9 cellular contexts compared by ENCODE assay signal in the genomic region with DNA sequence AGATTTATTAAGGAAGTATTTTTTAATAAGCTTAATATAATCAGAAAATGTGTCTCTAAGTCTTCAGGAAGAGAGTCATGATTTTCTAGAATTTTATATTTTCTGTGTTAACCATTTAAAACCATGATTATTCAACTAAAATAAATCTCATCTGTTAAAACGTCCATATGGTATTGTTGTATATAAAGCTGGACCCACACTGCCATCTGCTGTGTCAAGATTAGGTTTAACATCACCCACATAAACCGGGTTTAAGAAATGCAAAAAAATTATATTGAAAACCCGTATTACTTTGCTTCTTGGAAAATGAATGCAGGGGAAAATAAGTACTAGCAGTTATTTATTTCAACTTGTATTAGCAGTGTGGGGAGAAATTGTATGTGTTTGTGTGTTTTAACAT. TPM values are rescaled to one million over a fixed set of nuclear protein-coding genes. Genes with fewer than 3 reads are reported as not detected.
DNase-seq lines count a peak whose midpoint lies in the region; ATAC-seq and TF ChIP-seq lines count a peak whose summit lies in the region.
"Had no signal": no experiment of that assay in that cellular context is flagged by ENCODE, and none has a peak within 500 bp of the region (broad histone marks: within the 10 kb centered on the region; RNA-seq: fewer than 3 reads in every experiment).

No MANE protein-coding gene starts in this region.

- H3K27ac Mint-ChIP-seq in type B pancreatic cell = no peak overlapping the region

- peaks cover 45% of the 10 kb centered on the region for H3K27me3 Mint-ChIP-seq in type B pancreatic cell

- DNase-seq in NCI-H510A treated with DMSO at 0.1 percent for 48 hours (lab: John Stamatoyannopoulos, UW) (peak; percentile 2), NCI-H510A (lab: John Stamatoyannopoulos, UW) (no peak), NCI-H748 treated with DMSO at 0.1 percent for 48 hours (lab: John Stamatoyannopoulos, UW) (peak; percentile 19), cerebellar cortex (ENCODE audit: low spot score) (peak; percentile 6), type B pancreatic cell (ENCODE audit: extremely low spot score, unreplicated experiment) (no peak), occipital lobe (lab: John Stamatoyannopoulos, UW) (no peak), NCI-H1436 (lab: John Stamatoyannopoulos, UW) (no peak)
- DNase-seq: NCI-H2081 had no signal

- H3K36me3 Mint-ChIP-seq in type B pancreatic cell = no peaks in the 10 kb centered on the region

- H3K4me1 Mint-ChIP-seq in type B pancreatic cell (ENCODE audit: unreplicated experiment) = no peaks in the 10 kb centered on the region

- no peak overlapping the region for H3K4me3 Mint-ChIP-seq in type B pancreatic cell

- H3K9me3 Mint-ChIP-seq in type B pancreatic cell = no peaks in the 10 kb centered on the region

- TF ChIP-seq CTCF in type B pancreatic cell (conservative IDR thresholded peaks at IDR 0.05) = peak; percentile 44

- no peak for ATAC-seq in GM18907 (IDR thresholded peaks at IDR 0.05; ENCODE audit: unreplicated experiment)

RNA-seq across cellular contexts. Expression of a gene that starts 9.5 kb away (rescaled TPM):
- total RNA-seq in type B pancreatic cell (ENCODE audit: low replicate concordance) (20.7 and 39.5 TPM in 2 replicates), occipital lobe (86.7 TPM)

Comparison
In these comparisons a context has a peak if more than half of its experiments do, and no peak if none do; other contexts are left out.
1. DNase-seq: peak in NCI-H510A treated with DMSO at 0.1 percent for 48 hours (single experiment), NCI-H748 treated with DMSO at 0.1 percent for 48 hours (single experiment) and cerebellar cortex (single experiment); none in NCI-H510A (single experiment), type B pancreatic cell (single experiment), occipital lobe (single experiment) and NCI-H1436 (single experiment).